Comparison of ENCODE assay signal across 24 cellular contexts in the genomic region with DNA sequence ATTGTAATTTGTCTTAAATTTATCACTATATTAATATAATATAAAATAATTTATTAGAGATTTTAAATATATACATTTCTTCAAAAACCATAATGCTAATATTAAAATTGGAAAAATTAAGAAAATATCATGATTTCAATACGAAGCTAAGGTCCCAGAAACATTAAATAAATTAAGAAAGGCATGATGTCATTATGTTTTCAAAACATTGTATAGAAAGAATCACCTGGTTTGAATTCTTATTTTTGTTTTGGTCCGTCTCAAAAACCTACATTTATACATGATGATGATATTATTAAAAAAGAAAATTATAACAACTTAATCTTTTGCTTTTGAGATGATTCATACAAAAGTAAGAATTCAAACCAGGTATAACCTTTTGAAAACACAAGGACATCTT. TPM values are rescaled to one million over a fixed set of nuclear protein-coding genes. Genes with fewer than 3 reads are reported as not detected.
"Had no signal": no experiment of that assay in that cellular context is flagged by ENCODE, and none has a peak within 500 bp of the region (broad histone marks: within the 10 kb centered on the region; RNA-seq: fewer than 3 reads in every experiment).

No MANE protein-coding gene starts in this region.

- H3K27me3 ChIP-seq: heart right ventricle, suprapubic skin, thyroid gland, upper lobe of left lung, uterus had no signal

- H3K36me3 ChIP-seq: heart right ventricle, left ventricle myocardium inferior, lower lobe of right lung, suprapubic skin, thyroid gland, upper lobe of left lung, uterus had no signal

- H3K36me3 Mint-ChIP-seq: memory B cell; natural killer cell treated with Interleukin-12 subunit alpha and Interleukin-12 subunit beta and Interleukin-15 and Interleukin-18, amount 100 ng/mL, for 72 hours; stimulated activated effector memory CD8-positive, alpha-beta T cell treated with anti-CD3 and anti-CD28 coated beads, Interleukin-12 subunit alpha, Interleukin-12 subunit beta, amount 100 ng/mL, for 72 hours had no signal

- H3K27ac ChIP-seq: heart right ventricle, left ventricle myocardium inferior, lower lobe of right lung, suprapubic skin, thyroid gland, upper lobe of left lung, uterus had no signal

- H3K4me3 Mint-ChIP-seq: endodermal cell; memory B cell; natural killer cell treated with Interleukin-12 subunit alpha and Interleukin-12 subunit beta and Interleukin-15 and Interleukin-18, amount 100 ng/mL, for 72 hours; stimulated activated effector memory CD8-positive, alpha-beta T cell treated with anti-CD3 and anti-CD28 coated beads, Interleukin-12 subunit alpha, Interleukin-12 subunit beta, amount 100 ng/mL, for 72 hours had no signal

- ATAC-seq: heart right ventricle; lower lobe of right lung; natural killer cell treated with Interleukin-12 subunit alpha and Interleukin-12 subunit beta and Interleukin-15 and Interleukin-18, amount 100 ng/mL, for 72 hours; right cardiac atrium; stimulated activated effector memory CD8-positive, alpha-beta T cell treated with anti-CD3 and anti-CD28 coated beads, Interleukin-12 subunit alpha, Interleukin-12 subunit beta, amount 100 ng/mL, for 72 hours; stimulated activated naive CD8-positive, alpha-beta T cell treated with anti-CD3 and anti-CD28 coated beads, Interleukin-15, Interleukin-2, amounts not matched to agents 100 U/mL and 50 U/mL, for 24 hours had no signal

- H3K9me3 ChIP-seq: heart right ventricle, left ventricle myocardium inferior, lower lobe of right lung, suprapubic skin, thyroid gland, upper lobe of left lung, uterus had no signal

- H3K27me3 Mint-ChIP-seq: memory B cell; natural killer cell treated with Interleukin-12 subunit alpha and Interleukin-12 subunit beta and Interleukin-15 and Interleukin-18, amount 100 ng/mL, for 72 hours had no signal

- H3K4me1 ChIP-seq: heart right ventricle, left ventricle myocardium inferior, lower lobe of right lung, suprapubic skin, thyroid gland, upper lobe of left lung, uterus had no signal

- H3K4me1 Mint-ChIP-seq: endodermal cell; memory B cell; stimulated activated effector memory CD8-positive, alpha-beta T cell treated with anti-CD3 and anti-CD28 coated beads, Interleukin-12 subunit alpha, Interleukin-12 subunit beta, amount 100 ng/mL, for 72 hours had no signal

- DNase-seq: cerebellar nuclear complex; effector CD4-positive, alpha-beta T cell; endodermal cell; foreskin melanocyte; heart right ventricle; hypothalamus; islet precursor cell; left ventricle myocardium inferior; lower lobe of right lung; midbrain; occipital lobe; right cardiac atrium; stimulated activated CD4-positive, alpha-beta T cell treated with anti-CD3 and anti-CD28 coated beads, Interleukin-4, amount 100 ng/mL, for 1 hour; stimulated activated CD8-positive, alpha-beta memory T cell treated with anti-CD3 and anti-CD28 coated beads, Interleukin-4, amount 100 ng/mL, for 48 hours; stimulated activated naive CD8-positive, alpha-beta T cell treated with anti-CD3 and anti-CD28 coated beads, Interleukin-15, Interleukin-2, amounts not matched to agents 100 U/mL and 50 U/mL, for 24 hours; thyroid gland; upper lobe of left lung; uterus had no signal

- H3K27ac Mint-ChIP-seq: endodermal cell; memory B cell; natural killer cell treated with Interleukin-12 subunit alpha and Interleukin-12 subunit beta and Interleukin-15 and Interleukin-18, amount 100 ng/mL, for 72 hours; progenitor cell of endocrine pancreas; stimulated activated effector memory CD8-positive, alpha-beta T cell treated with anti-CD3 and anti-CD28 coated beads, Interleukin-12 subunit alpha, Interleukin-12 subunit beta, amount 100 ng/mL, for 72 hours had no signal

- H3K9me3 Mint-ChIP-seq: endodermal cell had no signal

- H3K4me3 ChIP-seq: coronary artery, heart right ventricle, left ventricle myocardium inferior, lower lobe of right lung, suprapubic skin, thyroid gland, upper lobe of left lung, uterus had no signal

RNA-seq across cellular contexts. Expression of gene EDIL3, which starts 8.2 kb away (rescaled TPM):
- total RNA-seq: natural killer cell treated with Interleukin-12 subunit alpha and Interleukin-12 subunit beta and Interleukin-15 and Interleukin-18, amount 100 ng/mL, for 72 hours had no signal
